Comparison of ENCODE assay signal across 10 cellular contexts in genomic region chr2:234003972-234004617, GRCh38. TPM values are rescaled to one million over a fixed set of nuclear protein-coding genes. Genes with fewer than 3 reads are reported as not detected.
DNase-seq lines count a peak whose midpoint lies in the region; ATAC-seq and TF ChIP-seq lines count a peak whose summit lies in the region.
"Had no signal": no experiment of that assay in that cellular context is flagged by ENCODE, and none has a peak within 500 bp of the region (broad histone marks: within the 10 kb centered on the region; RNA-seq: fewer than 3 reads in every experiment).

No MANE protein-coding gene starts in this region.

- 43 to 75% (median 56%) methylated on average over 8 of the region's 8 CpGs for WGBS in spleen, 5 donors

- H3K4me3 ChIP-seq in skeletal muscle cell (ENCODE audit: low read depth, low read length) (no peak overlapping the region), spleen (no peak overlapping the region)
- H3K4me3 ChIP-seq in CD4-positive, alpha-beta memory T cell (ENCODE audit: low read length in 2 of 2): no peak overlapping the region
- H3K4me3 ChIP-seq: HAP-1 had no signal

- no peak overlapping the region for H3K27ac ChIP-seq in spleen
- no peak overlapping the region for H3K27ac ChIP-seq in CD4-positive, alpha-beta memory T cell (ENCODE audit: low read depth, low read length)

- no peak overlapping the region for H3K4me3 Mint-ChIP-seq in activated CD4-positive, alpha-beta T cell treated with anti-CD3 and anti-CD28 coated beads for 36 hours
- H3K4me3 Mint-ChIP-seq in CD4-positive, alpha-beta memory T cell: peak overlapping the region in 1 of 8 donors; percentile 12

- no peaks in the 10 kb centered on the region for H3K9me3 ChIP-seq in spleen
- H3K9me3 ChIP-seq in CD4-positive, alpha-beta memory T cell (ENCODE audit: control insufficient read depth in 1 of 2, low read length in 2 of 2): no peaks in the 10 kb centered on the region
- H3K9me3 ChIP-seq: HAP-1 had no signal

- intact Hi-C loops in activated CD4-positive, alpha-beta T cell treated with anti-CD3 and anti-CD28 coated beads for 36 hours (cut with DNase I, micrococcal nuclease): no loop called here
- intact Hi-C loops in spleen (cut with DNase I; ENCODE audit: low total_unique reads): no loop called here
- intact Hi-C loops in CD4-positive, alpha-beta memory T cell (cut with micrococcal nuclease): no loop called here

- no peaks in the 10 kb centered on the region for H3K4me1 ChIP-seq in spleen
- H3K4me1 ChIP-seq in CD4-positive, alpha-beta memory T cell (ENCODE audit: insufficient read depth, low read length): peaks cover 30% of the 10 kb centered on the region
- H3K4me1 ChIP-seq: HAP-1 had no signal

- peak; percentile 74 for ATAC-seq in activated CD4-positive, alpha-beta T cell treated with anti-CD3 and anti-CD28 coated beads for 36 hours
- ATAC-seq in GM21515 (IDR thresholded peaks at IDR 0.05; ENCODE audit: unreplicated experiment): no peak

- CTCF ChIA-PET in activated CD4-positive, alpha-beta T cell treated with anti-CD3 and anti-CD28 coated beads for 36 hours (lab: Charles Lee): no interaction called here
- CTCF ChIA-PET in CD4-positive, alpha-beta memory T cell (lab: Charles Lee; ENCODE audit: partially characterized antibody): no interaction called here

- no peaks in the 10 kb centered on the region for H3K9me3 Mint-ChIP-seq in activated CD4-positive, alpha-beta T cell treated with anti-CD3 and anti-CD28 coated beads for 36 hours (ENCODE audit: low read depth)
- no peaks in the 10 kb centered on the region for H3K9me3 Mint-ChIP-seq in CD4-positive, alpha-beta memory T cell

- H3K36me3 ChIP-seq in spleen: no peaks in the 10 kb centered on the region
- no peaks in the 10 kb centered on the region for H3K36me3 ChIP-seq in CD4-positive, alpha-beta memory T cell (ENCODE audit: insufficient read depth, low read length)
- H3K36me3 ChIP-seq: HAP-1 had no signal

- POLR2A ChIA-PET in activated CD4-positive, alpha-beta T cell treated with anti-CD3 and anti-CD28 coated beads for 36 hours (lab: Charles Lee): no interaction called here
- POLR2A ChIA-PET in CD4-positive, alpha-beta memory T cell (lab: Charles Lee; ENCODE audit: partially characterized antibody): no interaction called here

- peaks cover 0 to 21% (median 0%) of the 10 kb centered on the region in 7 donors for H3K27me3 ChIP-seq in spleen (replicated peaks in 1 of 7)
- H3K27me3 ChIP-seq in CD4-positive, alpha-beta memory T cell (ENCODE audit: insufficient read depth, low read length): no peaks in the 10 kb centered on the region

- H3K4me1 Mint-ChIP-seq in activated CD4-positive, alpha-beta T cell treated with anti-CD3 and anti-CD28 coated beads for 36 hours: peaks cover 23% of the 10 kb centered on the region
- H3K4me1 Mint-ChIP-seq in CD4-positive, alpha-beta memory T cell: peaks cover 18 to 57% (median 26%) of the 10 kb centered on the region in 4 donors

- H3K27ac Mint-ChIP-seq in activated CD4-positive, alpha-beta T cell treated with anti-CD3 and anti-CD28 coated beads for 36 hours: no peak overlapping the region
- no peak overlapping the region for H3K27ac Mint-ChIP-seq in CD4-positive, alpha-beta memory T cell

- TF ChIP-seq POLR2A in spleen (IDR thresholded peaks at IDR 0.05): no peak

- no peaks in the 10 kb centered on the region for H3K27me3 Mint-ChIP-seq in activated CD4-positive, alpha-beta T cell treated with anti-CD3 and anti-CD28 coated beads for 36 hours
- no peaks in the 10 kb centered on the region for H3K27me3 Mint-ChIP-seq in CD4-positive, alpha-beta memory T cell

- no peak for TF ChIP-seq CTCF in spleen (IDR thresholded peaks at IDR 0.05 in 8 of 11, conservative IDR thresholded peaks at IDR 0.05 in 3 of 11)

- DNase-seq in activated CD4-positive, alpha-beta T cell treated with anti-CD3 and anti-CD28 coated beads for 36 hours: peak; percentile 73
- no peak for DNase-seq in activated CD4-positive, alpha-beta T cell treated with anti-CD3 and anti-CD28 coated beads for 4 hours
- DNase-seq in NCI-H446 (lab: John Stamatoyannopoulos, UW): peak; percentile 9 to 75
- DNase-seq in cerebellar cortex (ENCODE audit: low spot score): peak; percentile 71
- DNase-seq in skeletal muscle cell (ENCODE audit: low read depth): peak; percentile 77
- no peak for DNase-seq in spleen
- DNase-seq in CD4-positive, alpha-beta memory T cell: no peak

- H3K36me3 Mint-ChIP-seq in activated CD4-positive, alpha-beta T cell treated with anti-CD3 and anti-CD28 coated beads for 36 hours (ENCODE audit: low read depth): no peaks in the 10 kb centered on the region
- no peaks in the 10 kb centered on the region for H3K36me3 Mint-ChIP-seq in CD4-positive, alpha-beta memory T cell

RNA-seq across cellular contexts. Expression of gene SPP2, which starts 46.4 kb away (rescaled TPM):
- total RNA-seq in activated CD4-positive, alpha-beta T cell treated with anti-CD3 and anti-CD28 coated beads for 36 hours: not detected
- not detected for total RNA-seq in spleen
- not detected for polyA plus RNA-seq in spleen
- not detected for total RNA-seq in CD4-positive, alpha-beta memory T cell
- polyA plus RNA-seq in CD4-positive, alpha-beta memory T cell: not detected
- polyA plus RNA-seq: esophagus had no signal

Comparison
In these comparisons a context has a peak if more than half of its experiments do, and no peak if none do; other contexts are left out.
1. DNase-seq: peak in activated CD4-positive, alpha-beta T cell treated with anti-CD3 and anti-CD28 coated beads for 36 hours (single experiment), NCI-H446 (2 of 2), cerebellar cortex (single experiment) and skeletal muscle cell (single experiment); none in activated CD4-positive, alpha-beta T cell treated with anti-CD3 and anti-CD28 coated beads for 4 hours (0 of 2), spleen (single experiment) and CD4-positive, alpha-beta memory T cell (0 of 5).